8 cellular contexts compared by ENCODE assay signal in the genomic region with DNA sequence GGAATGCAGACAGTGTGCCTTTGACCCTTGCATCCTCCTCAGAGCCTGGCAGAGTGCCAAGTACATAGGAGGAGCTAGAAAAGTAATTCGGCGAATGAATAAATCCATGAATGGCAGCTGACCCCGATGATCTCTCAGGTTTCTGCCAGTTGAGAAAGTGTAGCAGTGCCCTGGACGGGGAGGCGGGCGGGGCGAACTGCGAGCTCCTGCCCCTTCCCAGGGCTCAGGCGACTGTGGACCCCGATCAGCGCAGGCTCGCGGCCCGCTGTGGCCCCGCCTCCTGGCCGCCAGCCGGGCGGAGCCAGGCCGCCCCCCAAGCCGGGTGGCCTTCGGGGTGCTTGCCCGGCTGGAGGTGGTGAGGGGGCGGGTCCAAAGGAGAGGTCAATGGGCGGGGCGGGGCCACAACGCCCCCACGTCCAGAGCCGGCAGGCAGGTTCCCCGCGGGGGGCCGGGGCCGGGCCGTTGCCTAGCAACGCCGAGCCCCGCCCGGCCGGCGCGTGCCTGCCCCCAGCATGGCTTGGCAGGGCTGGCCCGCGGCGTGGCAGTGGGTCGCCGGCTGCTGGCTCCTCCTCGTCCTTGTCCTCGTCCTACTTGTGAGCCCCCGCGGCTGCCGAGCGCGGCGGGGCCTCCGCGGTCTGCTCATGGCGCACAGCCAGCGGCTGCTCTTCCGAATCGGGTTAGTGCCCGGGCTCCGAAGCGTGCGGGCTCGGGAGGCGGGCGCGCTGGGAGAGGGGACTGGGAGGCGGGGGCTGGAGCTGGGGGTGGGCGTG. TPM values are rescaled to one million over a fixed set of nuclear protein-coding genes. Genes with fewer than 3 reads are reported as not detected.
A peak's percentile ranks its signal among the peaks of the same experiment; 100 is the strongest.
DNase-seq lines count a peak whose midpoint lies in the region; ATAC-seq and TF ChIP-seq lines count a peak whose summit lies in the region.

No MANE protein-coding gene starts in this region.

- peak overlapping the region; percentile 55 for H3K4me3 ChIP-seq in CD4-positive, CD25-positive, alpha-beta regulatory T cell (ENCODE audit: low read depth, low read length)
- H3K4me3 ChIP-seq in mucosa of rectum (ENCODE audit: low read length in 2 of 2): peak overlapping the region; percentile 77 to 86

- peaks cover 15% of the 10 kb centered on the region for H3K4me1 ChIP-seq in CD4-positive, CD25-positive, alpha-beta regulatory T cell (ENCODE audit: control insufficient read depth, insufficient read depth, low read length, poor library complexity, severe bottlenecking)
- peaks cover 18 to 20% of the 10 kb centered on the region in 2 donors for H3K4me1 ChIP-seq in mucosa of rectum (ENCODE audit: control insufficient read depth in 2 of 2, insufficient read depth in 2 of 2, low read length in 2 of 2)

- peak overlapping the region; percentile 60 to 72 for H3K9ac ChIP-seq in mucosa of rectum (ENCODE audit: low read depth in 1 of 2, low read length in 2 of 2)

- H3K36me3 Mint-ChIP-seq in CD4-positive, CD25-positive, alpha-beta regulatory T cell: peaks cover 11% of the 10 kb centered on the region

- H3K27me3 Mint-ChIP-seq in CD4-positive, CD25-positive, alpha-beta regulatory T cell: peaks cover 15% of the 10 kb centered on the region

- H3K9me3 ChIP-seq in CD4-positive, CD25-positive, alpha-beta regulatory T cell (ENCODE audit: control insufficient read depth in 2 of 2, low read length in 2 of 2): no peaks in the 10 kb centered on the region
- no peaks in the 10 kb centered on the region for H3K9me3 ChIP-seq in mucosa of rectum (ENCODE audit: control insufficient read depth in 2 of 2, low read length in 2 of 2)

- TF ChIP-seq POLR2A in erythroblast (IDR thresholded peaks at IDR 0.05; ENCODE audit: low read length): no peak

- H3K27ac ChIP-seq in CD4-positive, CD25-positive, alpha-beta regulatory T cell (ENCODE audit: insufficient read depth, low read length, poor library complexity, severe bottlenecking): no peak overlapping the region
- H3K27ac ChIP-seq in mucosa of rectum (ENCODE audit: low read depth in 2 of 2, low read length in 2 of 2): peak overlapping the region; percentile 84 to 85

- no peaks in the 10 kb centered on the region for H3K9me3 Mint-ChIP-seq in CD4-positive, CD25-positive, alpha-beta regulatory T cell

- peak; percentile 35 to 61 (median 39) for DNase-seq in CD4-positive, CD25-positive, alpha-beta regulatory T cell
- DNase-seq in NCI-H82 treated with DMSO at 0.1 percent for 48 hours (lab: John Stamatoyannopoulos, UW; ENCODE audit: unreplicated experiment) (peak; percentile 57), activated T-cell treated with anti-CD3 and anti-CD28 coated beads for 1 hour (ENCODE audit: low read depth) (peak; percentile 26), erythroblast (lab: John Stamatoyannopoulos, UW) (peak; percentile 82 to 84)
- DNase-seq in stimulated activated CD8-positive, alpha-beta memory T cell treated with anti-CD3 and anti-CD28 coated beads, Interleukin-7, amount 100 ng/mL, for 24 hours (ENCODE audit: low read depth): peak; percentile 10

- H3K36me3 ChIP-seq in CD4-positive, CD25-positive, alpha-beta regulatory T cell (ENCODE audit: control insufficient read depth, insufficient read depth, low read length): no peaks in the 10 kb centered on the region
- H3K36me3 ChIP-seq in mucosa of rectum (ENCODE audit: control insufficient read depth in 2 of 2, insufficient read depth in 2 of 2, low read length in 2 of 2): no peaks in the 10 kb centered on the region

- H3K4me1 Mint-ChIP-seq in CD4-positive, CD25-positive, alpha-beta regulatory T cell: peaks cover 0 to 54% (median 21%) of the 10 kb centered on the region in 4 donors

- peak; percentile 47 to 50 for ATAC-seq in CD4-positive, CD25-positive, alpha-beta regulatory T cell (ENCODE audit: low read depth in 2 of 2)
- peak; percentile 69 for ATAC-seq in GM19397 (IDR thresholded peaks at IDR 0.05; ENCODE audit: unreplicated experiment)
- peak; percentile 50 for ATAC-seq in HG03558 (IDR thresholded peaks at IDR 0.05; ENCODE audit: extremely low read depth, unreplicated experiment)

- H3K27ac Mint-ChIP-seq in CD4-positive, CD25-positive, alpha-beta regulatory T cell: peak overlapping the region; percentile 56 to 95 (median 91)

- peak overlapping the region; percentile 79 to 94 (median 86) for H3K4me3 Mint-ChIP-seq in CD4-positive, CD25-positive, alpha-beta regulatory T cell

- H3K27me3 ChIP-seq in CD4-positive, CD25-positive, alpha-beta regulatory T cell (ENCODE audit: control insufficient read depth, insufficient read depth, low read length): no peaks in the 10 kb centered on the region
- no peaks in the 10 kb centered on the region for H3K27me3 ChIP-seq in mucosa of rectum (ENCODE audit: control insufficient read depth in 2 of 2, insufficient read depth in 2 of 2, low read length in 2 of 2)

RNA-seq across cellular contexts. Expression of a gene that starts 30.6 kb away (rescaled TPM):
- 96.4 TPM for total RNA-seq in CD4-positive, CD25-positive, alpha-beta regulatory T cell
- 100 to 1,000 TPM; 161 to 180 (median 162) TPM for polyA plus RNA-seq in CD4-positive, CD25-positive, alpha-beta regulatory T cell

RNA-seq across cellular contexts. Expression of a gene that starts 33.7 kb away (rescaled TPM):
- total RNA-seq in CD4-positive, CD25-positive, alpha-beta regulatory T cell: not detected
- polyA plus RNA-seq in CD4-positive, CD25-positive, alpha-beta regulatory T cell: not detected

RNA-seq across cellular contexts. Expression of a gene that starts 52.6 kb away (rescaled TPM):
- 21.9 TPM for total RNA-seq in CD4-positive, CD25-positive, alpha-beta regulatory T cell
- 100 to 1,000 TPM in 1 of 4 donors, 10 to 100 TPM in 3; 96.2 to 107 (median 98.8) TPM for polyA plus RNA-seq in CD4-positive, CD25-positive, alpha-beta regulatory T cell

RNA-seq across cellular contexts. Expression of a gene that starts 53.0 kb away (rescaled TPM):
- total RNA-seq in CD4-positive, CD25-positive, alpha-beta regulatory T cell: 55.8 TPM
- polyA plus RNA-seq in CD4-positive, CD25-positive, alpha-beta regulatory T cell: 10 to 100 TPM; 84.8 to 92.2 (median 87.8) TPM

RNA-seq across cellular contexts. Expression of a gene that starts 59.1 kb away (rescaled TPM):
- total RNA-seq in CD4-positive, CD25-positive, alpha-beta regulatory T cell: 0.54 TPM
- 1 to 10 TPM in 1 of 4 donors, under 1 TPM in 3; 0.47 to 1.4 (median 0.87) TPM for polyA plus RNA-seq in CD4-positive, CD25-positive, alpha-beta regulatory T cell

Comparison
In these comparisons a context has a peak if more than half of its experiments do, and no peak if none do; other contexts are left out.
1. DNase-seq: peak in every context shown above with its lines; median percentile 83 in erythroblast; 57 in NCI-H82 treated with DMSO at 0.1 percent for 48 hours; 39 in CD4-positive, CD25-positive, alpha-beta regulatory T cell; 26 in activated T-cell treated with anti-CD3 and anti-CD28 coated beads for 1 hour; 10 in stimulated activated CD8-positive, alpha-beta memory T cell treated with anti-CD3 and anti-CD28 coated beads, Interleukin-7, amount 100 ng/mL, for 24 hours.